ENCODE assay signal across 2 cellular contexts in the genomic region with DNA sequence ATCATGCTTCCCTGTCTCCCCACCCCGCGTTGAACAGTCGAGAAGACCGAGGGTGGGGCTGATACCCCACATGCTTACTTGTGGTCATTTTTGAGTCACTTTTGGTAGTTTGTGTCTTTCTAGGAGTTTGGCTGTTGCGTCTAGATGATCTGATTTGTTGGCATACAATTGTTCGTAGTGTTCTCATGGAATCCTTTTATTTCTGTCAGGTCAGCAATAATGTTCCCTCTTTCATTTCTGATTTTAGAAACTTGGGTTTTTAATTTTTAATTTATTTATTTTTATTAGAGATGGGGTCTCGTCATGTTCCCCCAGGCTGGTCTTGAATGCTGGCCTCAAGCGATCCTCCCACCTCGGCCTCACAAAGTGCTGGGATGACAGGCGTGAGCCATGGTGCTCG.
TF ChIP-seq lines count a peak whose summit lies in the region.

No MANE protein-coding gene starts in this region.

TF ChIP-seq in IMR-90, 13 proteins besides CTCF, POLR2A, EP300 and RAD21:
- TF ChIP-seq MAFK (IDR thresholded peaks at IDR 0.05; ENCODE audit: low read depth, low read length) = peak; percentile 93
- TF ChIP-seq CHD1 (IDR thresholded peaks at IDR 0.05; ENCODE audit: low read depth, low read length) = no peak

TF ChIP-seq in GM12878, 131 proteins besides CTCF, POLR2A, EP300 and RAD21:
- TF ChIP-seq ZZZ3 (IDR thresholded peaks at IDR 0.05; ENCODE audit: control insufficient read depth, insufficient read length, low read depth) (no peak), GABPA (IDR thresholded peaks at IDR 0.05; ENCODE audit: low read depth) (no peak), NR2C2 (IDR thresholded peaks at IDR 0.05; ENCODE audit: borderline replicate concordance, control insufficient read depth, insufficient read length, low read depth) (no peak), HSF1 (IDR thresholded peaks at IDR 0.05; ENCODE audit: low read depth, low read length) (no peak), TBL1XR1 (IDR thresholded peaks at IDR 0.05; ENCODE audit: low read depth, low read length) (no peak), CEBPB (IDR thresholded peaks at IDR 0.05; ENCODE audit: borderline replicate concordance in 1 of 2, low read depth in 2 of 2, low read length in 2 of 2) (no peak), YBX1 (IDR thresholded peaks at IDR 0.05) (no peak), TCF12 (IDR thresholded peaks at IDR 0.05; ENCODE audit: low read depth, low read length) (no peak), RAD51 (IDR thresholded peaks at IDR 0.05) (no peak), POU2F2 (IDR thresholded peaks at IDR 0.05; ENCODE audit: borderline replicate concordance, low read depth, low read length) (no peak), MYC (IDR thresholded peaks at IDR 0.05; ENCODE audit: insufficient read depth, insufficient read length, insufficient replicate concordance, low read length, severe bottlenecking) (no peak)
- TF ChIP-seq, protein P1, sequence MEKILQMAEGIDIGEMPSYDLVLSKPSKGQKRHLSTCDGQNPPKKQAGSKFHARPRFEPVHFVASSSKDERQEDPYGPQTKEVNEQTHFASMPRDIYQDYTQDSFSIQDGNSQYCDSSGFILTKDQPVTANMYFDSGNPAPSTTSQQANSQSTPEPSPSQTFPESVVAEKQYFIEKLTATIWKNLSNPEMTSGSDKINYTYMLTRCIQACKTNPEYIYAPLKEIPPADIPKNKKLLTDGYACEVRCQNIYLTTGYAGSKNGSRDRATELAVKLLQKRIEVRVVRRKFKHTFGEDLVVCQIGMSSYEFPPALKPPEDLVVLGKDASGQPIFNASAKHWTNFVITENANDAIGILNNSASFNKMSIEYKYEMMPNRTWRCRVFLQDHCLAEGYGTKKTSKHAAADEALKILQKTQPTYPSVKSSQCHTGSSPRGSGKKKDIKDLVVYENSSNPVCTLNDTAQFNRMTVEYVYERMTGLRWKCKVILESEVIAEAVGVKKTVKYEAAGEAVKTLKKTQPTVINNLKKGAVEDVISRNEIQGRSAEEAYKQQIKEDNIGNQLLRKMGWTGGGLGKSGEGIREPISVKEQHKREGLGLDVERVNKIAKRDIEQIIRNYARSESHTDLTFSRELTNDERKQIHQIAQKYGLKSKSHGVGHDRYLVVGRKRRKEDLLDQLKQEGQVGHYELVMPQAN (conservative IDR thresholded peaks at IDR 0.05) = no peak
- TF ChIP-seq, protein P2, sequence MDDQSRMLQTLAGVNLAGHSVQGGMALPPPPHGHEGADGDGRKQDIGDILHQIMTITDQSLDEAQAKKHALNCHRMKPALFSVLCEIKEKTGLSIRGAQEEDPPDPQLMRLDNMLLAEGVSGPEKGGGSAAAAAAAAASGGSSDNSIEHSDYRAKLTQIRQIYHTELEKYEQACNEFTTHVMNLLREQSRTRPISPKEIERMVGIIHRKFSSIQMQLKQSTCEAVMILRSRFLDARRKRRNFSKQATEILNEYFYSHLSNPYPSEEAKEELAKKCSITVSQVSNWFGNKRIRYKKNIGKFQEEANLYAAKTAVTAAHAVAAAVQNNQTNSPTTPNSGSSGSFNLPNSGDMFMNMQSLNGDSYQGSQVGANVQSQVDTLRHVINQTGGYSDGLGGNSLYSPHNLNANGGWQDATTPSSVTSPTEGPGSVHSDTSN (IDR thresholded peaks at IDR 0.05; ENCODE audit: insufficient replicate concordance, low read depth, low read length) = no peak
- TF ChIP-seq, protein P3, sequence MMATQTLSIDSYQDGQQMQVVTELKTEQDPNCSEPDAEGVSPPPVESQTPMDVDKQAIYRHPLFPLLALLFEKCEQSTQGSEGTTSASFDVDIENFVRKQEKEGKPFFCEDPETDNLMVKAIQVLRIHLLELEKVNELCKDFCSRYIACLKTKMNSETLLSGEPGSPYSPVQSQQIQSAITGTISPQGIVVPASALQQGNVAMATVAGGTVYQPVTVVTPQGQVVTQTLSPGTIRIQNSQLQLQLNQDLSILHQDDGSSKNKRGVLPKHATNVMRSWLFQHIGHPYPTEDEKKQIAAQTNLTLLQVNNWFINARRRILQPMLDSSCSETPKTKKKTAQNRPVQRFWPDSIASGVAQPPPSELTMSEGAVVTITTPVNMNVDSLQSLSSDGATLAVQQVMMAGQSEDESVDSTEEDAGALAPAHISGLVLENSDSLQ (IDR thresholded peaks at IDR 0.05) = no peak
